ENCODE assay signal across 1 cellular context in genomic region chr10:113011592-113012374, GRCh38.
TF ChIP-seq lines count a peak whose summit lies in the region.

No MANE protein-coding gene starts in this region.

TF ChIP-seq in WTC11, 78 proteins besides CTCF, POLR2A, EP300 and RAD21 (continued from another document):
- no peak for TF ChIP-seq ATF6 (CRISPR knock-in tag; IDR thresholded peaks at IDR 0.05)
